In the genomic region with DNA sequence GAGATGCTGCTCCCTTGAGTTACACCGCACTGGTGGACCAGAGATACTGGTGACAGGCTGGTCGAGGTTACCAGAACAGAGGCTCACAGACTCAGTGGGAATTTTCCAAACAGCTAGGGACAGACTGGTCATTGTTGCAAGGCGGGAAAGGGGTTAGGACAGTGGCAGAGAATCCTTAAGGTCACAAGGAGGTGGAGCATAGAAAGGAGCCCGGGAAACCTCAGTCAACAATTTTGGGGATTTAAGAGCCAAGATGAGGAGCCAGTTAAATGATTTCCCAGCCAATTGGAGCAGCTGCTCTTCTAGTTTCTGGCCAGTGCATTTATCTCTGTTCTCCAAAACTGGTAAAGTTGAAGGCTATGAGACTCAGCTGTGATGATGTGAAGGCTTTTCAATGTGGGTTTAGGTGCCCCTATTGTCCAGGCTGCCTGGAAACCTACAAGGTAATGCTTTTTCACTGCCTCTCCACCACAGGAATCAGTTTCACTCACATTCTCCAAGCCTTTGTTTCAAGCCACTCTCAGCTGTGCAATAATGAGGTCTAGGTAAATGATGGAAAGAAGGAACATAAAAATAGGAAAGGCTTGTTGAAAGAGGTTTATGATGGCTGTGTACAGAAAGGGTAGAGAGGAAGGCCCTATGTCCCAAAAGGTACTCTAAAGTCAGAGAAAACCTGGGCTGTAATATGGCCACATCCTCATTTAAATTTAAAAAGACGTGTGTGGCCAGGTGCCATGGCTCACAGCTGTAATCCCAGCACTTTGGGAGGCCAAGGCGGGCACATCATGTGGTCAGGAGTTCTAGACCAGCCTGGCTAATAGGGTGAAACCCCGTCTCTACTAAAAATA, we compare ENCODE assay signal across 14 cellular contexts. TPM values are rescaled to one million over a fixed set of nuclear protein-coding genes. Genes with fewer than 3 reads are reported as not detected.
DNase-seq lines count a peak whose midpoint lies in the region; ATAC-seq and TF ChIP-seq lines count a peak whose summit lies in the region.
"Had no signal": no experiment of that assay in that cellular context is flagged by ENCODE, and none has a peak within 500 bp of the region (broad histone marks: within the 10 kb centered on the region; RNA-seq: fewer than 3 reads in every experiment).

No MANE protein-coding gene starts in this region.

- peaks cover 22% of the 10 kb centered on the region for H3K36me3 ChIP-seq in cardiac muscle cell

- peak overlapping the region; percentile 84 for H3K4me3 Mint-ChIP-seq in endothelial cell (ENCODE audit: unreplicated experiment)
- H3K4me3 Mint-ChIP-seq: activated T-cell treated with anti-CD3 and anti-CD28 coated beads, Interleukin-2, amount 50 U/mL, for 4 hours; natural killer cell had no signal

- TF ChIP-seq CTCF in cardiac muscle cell (IDR thresholded peaks at IDR 0.05; ENCODE audit: low read depth, low read length) (no peak), NB4 (IDR thresholded peaks at IDR 0.05; ENCODE audit: low read depth, low read length) (no peak), endothelial cell (IDR thresholded peaks at IDR 0.05; ENCODE audit: unreplicated experiment) (no peak)

- peaks cover 3% of the 10 kb centered on the region for H3K4me1 ChIP-seq in cardiac muscle cell (ENCODE audit: low read depth)

- no peaks in the 10 kb centered on the region for H3K9me3 Mint-ChIP-seq in endothelial cell (ENCODE audit: unreplicated experiment)
- H3K9me3 Mint-ChIP-seq: activated T-cell treated with anti-CD3 and anti-CD28 coated beads, Interleukin-2, amount 50 U/mL, for 4 hours; natural killer cell had no signal

- peaks cover 16% of the 10 kb centered on the region for H3K36me3 Mint-ChIP-seq in endothelial cell (ENCODE audit: low read depth, unreplicated experiment)

- H3K27me3 Mint-ChIP-seq in endothelial cell (ENCODE audit: unreplicated experiment), result peaks cover 26% of the 10 kb centered on the region

- no peak for TF ChIP-seq POLR2A in NB4 (IDR thresholded peaks at IDR 0.05; ENCODE audit: extremely low read depth, insufficient read length)

- no peak for ATAC-seq in Right ventricle myocardium superior (ENCODE audit: poor library complexity)
- no peak for ATAC-seq in left lobe of liver
- ATAC-seq: activated T-cell treated with anti-CD3 and anti-CD28 coated beads, Interleukin-2, amount 50 U/mL, for 4 hours; natural killer cell; PC-3 had no signal

- H3K27ac Mint-ChIP-seq in endothelial cell (ENCODE audit: unreplicated experiment), result peak overlapping the region; percentile 39

- intact Hi-C loops in Right ventricle myocardium superior (cut with DNase I), result no loop called here

- H3K4me3 ChIP-seq in cardiac muscle cell (no peak overlapping the region), NB4 (ENCODE audit: low read depth, low read length) (no peak overlapping the region)

- H3K27ac ChIP-seq in cardiac muscle cell (peak overlapping the region; percentile 58), substantia nigra (ENCODE audit: low read depth, low read length, poor library complexity, severe bottlenecking) (peak overlapping the region; percentile 62)

- no peaks in the 10 kb centered on the region for H3K9me3 ChIP-seq in cardiac muscle cell (ENCODE audit: low read depth)

- DNase-seq in cardiac muscle cell (ENCODE audit: low read depth in 1 of 2, low spot score in 1 of 2) (no peak), Right ventricle myocardium superior (no peak), NB4 (ENCODE audit: low read depth) (peak; percentile 33), endothelial cell (ENCODE audit: low spot score) (no peak), substantia nigra (lab: John Stamatoyannopoulos, UW) (peak in 1 of 49 donors; percentile 49), NCI-H1092 (lab: John Stamatoyannopoulos, UW) (no peak), T-helper 9 cell (no peak), left lobe of liver (ENCODE audit: low spot score) (no peak)
- DNase-seq: activated T-cell treated with anti-CD3 and anti-CD28 coated beads, Interleukin-2, amount 50 U/mL, for 4 hours; cerebellar nuclear complex; GF-D8; natural killer cell; NCI-H187 treated with DMSO at 0.1 percent for 48 hours; PC-3 had no signal

- H3K4me1 Mint-ChIP-seq in endothelial cell (ENCODE audit: unreplicated experiment), result peaks cover 40% of the 10 kb centered on the region

- no peaks in the 10 kb centered on the region for H3K27me3 ChIP-seq in cardiac muscle cell

RNA-seq across cellular contexts. Expression of a gene that starts 7.0 kb away (rescaled TPM):
- total RNA-seq in cardiac muscle cell (3.9 and 4.5 TPM in 2 replicates), Right ventricle myocardium superior (107 TPM), endothelial cell (ENCODE audit: unreplicated experiment) (112 TPM), left lobe of liver (146 TPM)
- 2.2 and 5.1 TPM in 2 replicates for polyA plus RNA-seq in cardiac muscle cell

RNA-seq across cellular contexts. Expression of a gene that starts 36.4 kb away (rescaled TPM):
- 14.8 and 15.8 TPM in 2 replicates for total RNA-seq in cardiac muscle cell
- 17.6 and 19.4 TPM in 2 replicates for polyA plus RNA-seq in cardiac muscle cell
- 37.8 TPM for total RNA-seq in Right ventricle myocardium superior
- total RNA-seq in endothelial cell (ENCODE audit: unreplicated experiment), result 10.5 TPM
- 16.2 TPM for total RNA-seq in left lobe of liver

RNA-seq across cellular contexts. Expression of a gene that starts 36.6 kb away (rescaled TPM):
- total RNA-seq in cardiac muscle cell (374 and 722 TPM in 2 replicates), Right ventricle myocardium superior (434 TPM), endothelial cell (ENCODE audit: unreplicated experiment) (629 TPM), left lobe of liver (184 TPM)
- polyA plus RNA-seq in cardiac muscle cell, result 50.0 and 81.5 TPM in 2 replicates

RNA-seq across cellular contexts. Expression of a gene that starts 54.6 kb away (rescaled TPM):
- total RNA-seq in cardiac muscle cell (58.9 and 105 TPM in 2 replicates), Right ventricle myocardium superior (50.2 TPM), endothelial cell (ENCODE audit: unreplicated experiment) (21.1 TPM), left lobe of liver (5.2 TPM)
- 75.4 and 109 TPM in 2 replicates for polyA plus RNA-seq in cardiac muscle cell

Comparison
In these comparisons a context has a peak if more than half of its experiments do, and no peak if none do; other contexts are left out.
1. RNA of a gene that starts 7.0 kb away (total RNA-seq): 146 TPM in left lobe of liver (single experiment), 112 TPM in endothelial cell (single experiment) and 107 TPM in Right ventricle myocardium superior (single experiment); 3.9 to 4.5 TPM in cardiac muscle cell; every median in the first group is over 10 times any median in the second.